ENCODE assay signal across 19 cellular contexts in the genomic region with DNA sequence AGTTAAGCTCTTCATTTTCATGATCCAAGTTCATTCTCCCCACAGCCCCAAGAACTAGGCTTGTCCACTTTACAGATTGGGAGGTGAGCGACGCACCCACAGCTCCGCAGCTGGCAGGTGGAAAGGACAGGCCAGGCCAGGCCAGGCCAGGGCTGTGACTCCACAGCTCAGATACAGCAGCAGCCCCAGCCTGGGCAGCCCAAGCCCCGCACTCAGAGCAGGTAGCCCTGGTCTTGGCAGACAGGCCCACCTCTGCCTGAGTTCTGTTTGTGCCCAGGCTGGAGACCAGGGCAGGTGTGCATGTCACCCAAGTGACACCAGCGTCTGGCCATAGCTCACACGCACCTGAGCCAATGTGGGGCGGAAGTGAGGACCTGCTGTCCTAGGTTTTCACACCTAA.
"Had no signal": no experiment of that assay in that cellular context is flagged by ENCODE, and none has a peak within 500 bp of the region (broad histone marks: within the 10 kb centered on the region; RNA-seq: fewer than 3 reads in every experiment).

No MANE protein-coding gene starts in this region.

- H3K27me3 Mint-ChIP-seq: progenitor cell of endocrine pancreas had no signal

- H3K4me3 ChIP-seq: adrenal gland, gastroesophageal sphincter, mucosa of descending colon, SJCRH30, tibial artery had no signal

- H3K36me3 ChIP-seq: adrenal gland, neutrophil, SJCRH30, tibial artery had no signal

- H3K9me3 Mint-ChIP-seq: activated T-helper 1 cell treated with anti-CD3 and anti-CD28 coated beads, Interleukin-12 subunit alpha, Interleukin-12 subunit beta, Interleukin-2, Interleukin-4 antibody, amounts not matched to agents 30 ng/mL and 10 ng/mL and 1 ng/mL, durations not matched to agents 14 hours and 24 hours and 36 hours had no signal

- H3K4me3 Mint-ChIP-seq: activated T-helper 1 cell treated with anti-CD3 and anti-CD28 coated beads, Interleukin-12 subunit alpha, Interleukin-12 subunit beta, Interleukin-2, Interleukin-4 antibody, amounts not matched to agents 30 ng/mL and 10 ng/mL and 1 ng/mL, durations not matched to agents 14 hours and 24 hours and 36 hours; naive thymus-derived CD8-positive, alpha-beta T cell had no signal

- H3K27me3 ChIP-seq: adrenal gland, gastroesophageal sphincter, tibial artery had no signal

- H3K9me3 ChIP-seq: adrenal gland, gastroesophageal sphincter, mucosa of descending colon, neutrophil, SJCRH30, tibial artery had no signal

- H3K27ac ChIP-seq: adrenal gland, epithelial cell of prostate, gastroesophageal sphincter, neutrophil, SJCRH30, tibial artery had no signal

- DNase-seq: activated CD4-positive, alpha-beta T cell treated with anti-CD3 and anti-CD28 coated beads, Interleukin-2, amount 50 U/mL, for 48 hours; activated CD8-positive, alpha-beta memory T cell treated with anti-CD3 and anti-CD28 coated beads, Interleukin-2, amount 50 U/mL, for 4 hours; activated naive CD4-positive, alpha-beta T cell treated with anti-CD3 and anti-CD28 coated beads, Interleukin-2, amount 50 U/mL, for 16 hours; caudate nucleus; cortex of kidney; effector memory CD4-positive, alpha-beta T cell; mammary epithelial cell; stimulated activated CD4-positive, alpha-beta T cell treated with anti-CD3 and anti-CD28 coated beads, Interleukin-4, amount 100 ng/mL, for 1 hour had no signal

- H3K4me1 ChIP-seq: SJCRH30, tibial artery had no signal

- ATAC-seq: activated CD4-positive, CD25-positive, alpha-beta regulatory T cell treated with anti-CD3 and anti-CD28 coated beads, Interleukin-2, amount 50 U/mL, for 24 hours; gastroesophageal sphincter; mucosa of descending colon; naive thymus-derived CD8-positive, alpha-beta T cell had no signal

- H3K36me3 Mint-ChIP-seq: naive thymus-derived CD8-positive, alpha-beta T cell had no signal

- H3K27ac Mint-ChIP-seq: activated T-helper 1 cell treated with anti-CD3 and anti-CD28 coated beads, Interleukin-12 subunit alpha, Interleukin-12 subunit beta, Interleukin-2, Interleukin-4 antibody, amounts not matched to agents 30 ng/mL and 10 ng/mL and 1 ng/mL, durations not matched to agents 14 hours and 24 hours and 36 hours; progenitor cell of endocrine pancreas had no signal
